ENCODE assay signal across 19 cellular contexts in genomic region chr22:37273846-37274225, GRCh38. TPM values are rescaled to one million over a fixed set of nuclear protein-coding genes. Genes with fewer than 3 reads are reported as not detected.
DNase-seq lines count a peak whose midpoint lies in the region; ATAC-seq and TF ChIP-seq lines count a peak whose summit lies in the region.
"Had no signal": no experiment of that assay in that cellular context is flagged by ENCODE, and none has a peak within 500 bp of the region (broad histone marks: within the 10 kb centered on the region; RNA-seq: fewer than 3 reads in every experiment).

No MANE protein-coding gene starts in this region.

- no peaks in the 10 kb centered on the region for H3K36me3 Mint-ChIP-seq in T-helper 2 cell treated with Interferon-gamma antibody and Interleukin-4, amounts not matched to agents 5 μg/mL and 100 μg/mL, for 36 hours (ENCODE audit: low read depth)
- no peaks in the 10 kb centered on the region for H3K36me3 Mint-ChIP-seq in natural killer cell treated with Interleukin-12 subunit alpha and Interleukin-12 subunit beta and Interleukin-15 and Interleukin-18, amount 100 ng/mL, for 72 hours
- peaks cover 0 to 2% (median 0%) of the 10 kb centered on the region in 3 donors for H3K36me3 Mint-ChIP-seq in CD8-positive, alpha-beta memory T cell

- no peaks in the 10 kb centered on the region for H3K27me3 ChIP-seq in OCI-LY3 (ENCODE audit: low read depth, low read length)
- no peaks in the 10 kb centered on the region for H3K27me3 ChIP-seq in PC-9 (ENCODE audit: insufficient read depth, low read depth)
- H3K27me3 ChIP-seq in CD8-positive, alpha-beta memory T cell (ENCODE audit: insufficient read depth, low read length, poor library complexity, severe bottlenecking) = no peaks in the 10 kb centered on the region
- H3K27me3 ChIP-seq: upper lobe of right lung had no signal

- TF ChIP-seq CTCF in OCI-LY3 (IDR thresholded peaks at IDR 0.05; ENCODE audit: low read depth, low read length) = no peak
- TF ChIP-seq CTCF in PC-9 (conservative IDR thresholded peaks at IDR 0.05) = no peak

- H3F3A ChIP-seq in PC-9 (ENCODE audit: insufficient read depth, low read depth) = peaks cover 6% of the 10 kb centered on the region; the same call in 1 of the 2 replicates

- H3K9me2 ChIP-seq in PC-9 (ENCODE audit: insufficient read depth) = no peaks in the 10 kb centered on the region

- CTCF ChIA-PET in PC-9 (lab: Charles Lee) = no interaction called here
- CTCF ChIA-PET in CD8-positive, alpha-beta memory T cell (lab: Charles Lee) = interaction anchor here (0.9 to 1.3 kb wide), 2 partner anchors 8 to 43 kb away, joined by 3 read pairs; partner anchors contain the start of gene CYTH4

- peaks cover 4% of the 10 kb centered on the region for H3K9me3 Mint-ChIP-seq in T-helper 2 cell treated with Interferon-gamma antibody and Interleukin-4, amounts not matched to agents 5 μg/mL and 100 μg/mL, for 36 hours
- H3K9me3 Mint-ChIP-seq in natural killer cell treated with Interleukin-12 subunit alpha and Interleukin-12 subunit beta and Interleukin-15 and Interleukin-18, amount 100 ng/mL, for 72 hours = no peaks in the 10 kb centered on the region
- no peaks in the 10 kb centered on the region for H3K9me3 Mint-ChIP-seq in CD8-positive, alpha-beta memory T cell
- H3K9me3 Mint-ChIP-seq: nephron progenitor cell had no signal

- no TSS peak for BruUV-seq in PC-9 (replicated peaks; lab: Mats Ljungman, UMichigan)

- H3K9ac ChIP-seq in OCI-LY3 (ENCODE audit: low read length) = peak overlapping the region; percentile 61

- H3K27me3 Mint-ChIP-seq in T-helper 2 cell treated with Interferon-gamma antibody and Interleukin-4, amounts not matched to agents 5 μg/mL and 100 μg/mL, for 36 hours (ENCODE audit: low read depth) = no peaks in the 10 kb centered on the region
- no peaks in the 10 kb centered on the region for H3K27me3 Mint-ChIP-seq in natural killer cell treated with Interleukin-12 subunit alpha and Interleukin-12 subunit beta and Interleukin-15 and Interleukin-18, amount 100 ng/mL, for 72 hours
- H3K27me3 Mint-ChIP-seq in CD8-positive, alpha-beta memory T cell = peaks cover 0 to 1% of the 10 kb centered on the region in 2 donors

- H3K27ac ChIP-seq in OCI-LY3 (ENCODE audit: low read length) (peak overlapping the region; percentile 81), PC-9 (no peak overlapping the region)
- H3K27ac ChIP-seq in CD8-positive, alpha-beta memory T cell (ENCODE audit: low read depth, low read length) = no peak overlapping the region
- H3K27ac ChIP-seq: C4-2B had no signal

- H3K4me3 ChIP-seq in OCI-LY3 (ENCODE audit: low read length) (peak overlapping the region; percentile 26), PC-9 (no peak overlapping the region)
- no peak overlapping the region for H3K4me3 ChIP-seq in CD8-positive, alpha-beta memory T cell (ENCODE audit: low read length)
- H3K4me3 ChIP-seq: coronary artery, upper lobe of right lung had no signal

- POLR2A ChIA-PET in PC-9 (lab: Charles Lee; ENCODE audit: unreplicated experiment) = no interaction called here
- POLR2A ChIA-PET in CD8-positive, alpha-beta memory T cell (lab: Charles Lee) = no interaction called here

- H3K4me3 Mint-ChIP-seq in T-helper 2 cell treated with Interferon-gamma antibody and Interleukin-4, amounts not matched to agents 5 μg/mL and 100 μg/mL, for 36 hours = peak overlapping the region; percentile 19
- peak overlapping the region; percentile 34 for H3K4me3 Mint-ChIP-seq in natural killer cell treated with Interleukin-12 subunit alpha and Interleukin-12 subunit beta and Interleukin-15 and Interleukin-18, amount 100 ng/mL, for 72 hours
- H3K4me3 Mint-ChIP-seq in CD8-positive, alpha-beta memory T cell = no peak overlapping the region
- H3K4me3 Mint-ChIP-seq: nephron progenitor cell had no signal

- H3K4me1 ChIP-seq in OCI-LY3 (ENCODE audit: low read length) (peaks cover 62% of the 10 kb centered on the region), PC-9 (replicated peaks; ENCODE audit: insufficient read depth) (no peaks in the 10 kb centered on the region)
- H3K4me1 ChIP-seq in CD8-positive, alpha-beta memory T cell (ENCODE audit: insufficient read depth, low read length) = peaks cover 9% of the 10 kb centered on the region
- H3K4me1 ChIP-seq: upper lobe of right lung had no signal

- H3K4me2 ChIP-seq in OCI-LY3 (ENCODE audit: low read length) = peak overlapping the region; percentile 59
- no peak overlapping the region for H3K4me2 ChIP-seq in PC-9

- DNase-seq in T-helper 2 cell treated with Interferon-gamma antibody and Interleukin-4, amounts not matched to agents 5 μg/mL and 100 μg/mL, for 36 hours (ENCODE audit: low spot score) = no peak
- no peak for DNase-seq in T-helper 2 cell
- peak; percentile 3 for DNase-seq in AG08396 (ENCODE audit: low spot score)
- DNase-seq in natural killer cell treated with Interleukin-12 subunit alpha and Interleukin-12 subunit beta and Interleukin-15 and Interleukin-18, amount 100 ng/mL, for 72 hours (ENCODE audit: low spot score) = peak; percentile 26
- no peak for DNase-seq in PC-9
- no peak for DNase-seq in CD8-positive, alpha-beta memory T cell
- DNase-seq in NCI-H2171 (lab: John Stamatoyannopoulos, UW) = no peak
- DNase-seq: NCI-H1417; NCI-H526; nephron progenitor cell; SHP77 treated with DMSO at 0.1 percent for 48 hours; small intestine; stimulated activated CD4-positive, alpha-beta T cell treated with anti-CD3 and anti-CD28 coated beads, Interleukin-4, amount 100 ng/mL, for 1 hour had no signal

- H3K36me3 ChIP-seq in OCI-LY3 (replicated peaks; ENCODE audit: low read depth, low read length) (no peaks in the 10 kb centered on the region), PC-9 (ENCODE audit: low read depth) (no peaks in the 10 kb centered on the region)
- H3K36me3 ChIP-seq in CD8-positive, alpha-beta memory T cell (ENCODE audit: insufficient read depth, low read length) = no peaks in the 10 kb centered on the region
- H3K36me3 ChIP-seq: upper lobe of right lung had no signal

- intact Hi-C loops in PC-9 (cut with micrococcal nuclease; ENCODE audit: unreplicated experiment) = no loop called here

- peak in 1 of 2 donors; percentile 2 for ATAC-seq in natural killer cell treated with Interleukin-12 subunit alpha and Interleukin-12 subunit beta and Interleukin-15 and Interleukin-18, amount 100 ng/mL, for 72 hours

- H4K20me1 ChIP-seq in OCI-LY3 (ENCODE audit: insufficient read depth, low read length) = no peaks in the 10 kb centered on the region
- H4K20me1 ChIP-seq in PC-9 (ENCODE audit: insufficient read depth) = no peaks in the 10 kb centered on the region

- H3K9me3 ChIP-seq in OCI-LY3 (ENCODE audit: insufficient read depth, low read length) (no peaks in the 10 kb centered on the region), PC-9 (ENCODE audit: insufficient read depth, low read depth) (no peaks in the 10 kb centered on the region)
- no peaks in the 10 kb centered on the region for H3K9me3 ChIP-seq in CD8-positive, alpha-beta memory T cell (ENCODE audit: low read length)
- H3K9me3 ChIP-seq: upper lobe of right lung had no signal

- H3K27ac Mint-ChIP-seq in T-helper 2 cell treated with Interferon-gamma antibody and Interleukin-4, amounts not matched to agents 5 μg/mL and 100 μg/mL, for 36 hours = peak overlapping the region; percentile 67
- H3K27ac Mint-ChIP-seq in natural killer cell treated with Interleukin-12 subunit alpha and Interleukin-12 subunit beta and Interleukin-15 and Interleukin-18, amount 100 ng/mL, for 72 hours = peak overlapping the region; percentile 68 to 86
- no peak overlapping the region for H3K27ac Mint-ChIP-seq in CD8-positive, alpha-beta memory T cell
- H3K27ac Mint-ChIP-seq: nephron progenitor cell, progenitor cell of endocrine pancreas had no signal

- H3K79me2 ChIP-seq in OCI-LY3 (ENCODE audit: low read length) = no peaks in the 10 kb centered on the region
- H3K79me2 ChIP-seq in PC-9 (ENCODE audit: low read depth) = no peaks in the 10 kb centered on the region

- peaks cover 67% of the 10 kb centered on the region for H3K4me1 Mint-ChIP-seq in T-helper 2 cell treated with Interferon-gamma antibody and Interleukin-4, amounts not matched to agents 5 μg/mL and 100 μg/mL, for 36 hours (ENCODE audit: low read depth)
- H3K4me1 Mint-ChIP-seq in natural killer cell treated with Interleukin-12 subunit alpha and Interleukin-12 subunit beta and Interleukin-15 and Interleukin-18, amount 100 ng/mL, for 72 hours (ENCODE audit: low read depth in 2 of 2) = peaks cover 51 to 61% of the 10 kb centered on the region in 2 donors
- peaks cover 24 to 28% (median 26%) of the 10 kb centered on the region in 3 donors for H3K4me1 Mint-ChIP-seq in CD8-positive, alpha-beta memory T cell

- H2AFZ ChIP-seq in OCI-LY3 (ENCODE audit: low read depth, low read length) (peak overlapping the region; percentile 50; the same call in 1 of the 2 replicates), PC-9 (no peak overlapping the region)

RNA-seq across cellular contexts. Expression of gene CYTH4, which starts 8.5 kb away (rescaled TPM):
- total RNA-seq in natural killer cell treated with Interleukin-12 subunit alpha and Interleukin-12 subunit beta and Interleukin-15 and Interleukin-18, amount 100 ng/mL, for 72 hours = 10 to 100 TPM; 36.0 to 41.1 TPM
- total RNA-seq in PC-9 (2021) = not detected in 2 replicates
- 10 to 100 TPM; 23.1 to 24.7 TPM for total RNA-seq in CD8-positive, alpha-beta memory T cell
- 80.2 TPM for polyA plus RNA-seq in CD8-positive, alpha-beta memory T cell
- total RNA-seq: progenitor cell of endocrine pancreas had no signal
- polyA plus RNA-seq: fibroblast of lung had no signal

RNA-seq across cellular contexts. Expression of gene RAC2, which starts 29.8 kb away (rescaled TPM):
- total RNA-seq in natural killer cell treated with Interleukin-12 subunit alpha and Interleukin-12 subunit beta and Interleukin-15 and Interleukin-18, amount 100 ng/mL, for 72 hours = 1,000 to 10,000 TPM in 1 of 2 donors, 100 to 1,000 TPM in 1; 666 to 1,078 TPM
- total RNA-seq in PC-9 (2021) = 79.9 and 90.5 TPM in 2 replicates
- total RNA-seq in CD8-positive, alpha-beta memory T cell = 100 to 1,000 TPM; 433 to 452 TPM
- 1,206 TPM for polyA plus RNA-seq in CD8-positive, alpha-beta memory T cell

Comparison
In these comparisons a context has a peak if more than half of its experiments do, and no peak if none do; other contexts are left out.
1. DNase-seq: peak in AG08396 (single experiment) and natural killer cell treated with Interleukin-12 subunit alpha and Interleukin-12 subunit beta and Interleukin-15 and Interleukin-18, amount 100 ng/mL, for 72 hours (single experiment); none in T-helper 2 cell treated with Interferon-gamma antibody and Interleukin-4, amounts not matched to agents 5 μg/mL and 100 μg/mL, for 36 hours (single experiment), T-helper 2 cell (0 of 5), PC-9 (0 of 2), CD8-positive, alpha-beta memory T cell (0 of 5) and NCI-H2171 (single experiment).
2. H3K27ac Mint-ChIP-seq: peak in T-helper 2 cell treated with Interferon-gamma antibody and Interleukin-4, amounts not matched to agents 5 μg/mL and 100 μg/mL, for 36 hours (single experiment) and natural killer cell treated with Interleukin-12 subunit alpha and Interleukin-12 subunit beta and Interleukin-15 and Interleukin-18, amount 100 ng/mL, for 72 hours (2 of 2); none in CD8-positive, alpha-beta memory T cell (0 of 8).
3. H3K4me3 Mint-ChIP-seq: peak in T-helper 2 cell treated with Interferon-gamma antibody and Interleukin-4, amounts not matched to agents 5 μg/mL and 100 μg/mL, for 36 hours (single experiment) and natural killer cell treated with Interleukin-12 subunit alpha and Interleukin-12 subunit beta and Interleukin-15 and Interleukin-18, amount 100 ng/mL, for 72 hours (single experiment); none in CD8-positive, alpha-beta memory T cell (0 of 7).
4. RNA of gene CYTH4, which starts 8.5 kb away (total RNA-seq): 36.0 to 41.1 TPM in natural killer cell treated with Interleukin-12 subunit alpha and Interleukin-12 subunit beta and Interleukin-15 and Interleukin-18, amount 100 ng/mL, for 72 hours and 23.1 to 24.7 TPM in CD8-positive, alpha-beta memory T cell; not detected in PC-9; every median in the first group is over 10 times any median in the second.